20 cellular contexts compared by ENCODE assay signal in the genomic region with DNA sequence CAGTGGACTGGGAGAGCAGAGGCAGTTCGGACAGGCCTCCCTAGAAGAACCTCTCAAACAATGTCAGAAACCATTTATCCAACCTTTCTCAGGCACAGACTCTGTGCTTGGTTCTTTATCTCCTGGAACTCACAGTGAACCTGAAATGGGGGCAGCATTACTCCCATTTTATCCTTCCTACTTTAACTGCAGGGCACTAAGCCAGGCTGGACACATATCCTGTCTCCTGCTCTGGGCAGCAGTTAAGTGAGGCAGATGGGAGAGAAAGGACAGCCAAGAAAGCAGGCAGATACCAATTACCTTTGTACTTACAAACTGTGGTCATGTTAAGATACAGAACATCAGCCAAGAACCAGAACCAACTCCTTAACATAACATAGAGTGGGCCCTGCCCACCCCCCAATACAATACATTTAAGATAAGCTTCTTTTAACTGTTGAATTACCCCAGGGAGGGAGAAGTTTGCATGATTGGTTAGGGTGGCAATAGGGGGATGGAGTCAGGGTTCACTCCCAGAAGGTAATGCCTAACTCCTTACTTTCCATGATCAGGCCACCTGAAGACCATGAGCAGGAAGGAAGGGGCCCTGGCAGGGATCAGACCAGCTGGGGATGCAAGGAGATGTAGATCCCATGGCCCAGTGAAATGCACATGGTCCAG. TPM values are rescaled to one million over a fixed set of nuclear protein-coding genes. Genes with fewer than 3 reads are reported as not detected.
DNase-seq lines count a peak whose midpoint lies in the region; ATAC-seq and TF ChIP-seq lines count a peak whose summit lies in the region.
"Had no signal": no experiment of that assay in that cellular context is flagged by ENCODE, and none has a peak within 500 bp of the region (broad histone marks: within the 10 kb centered on the region; RNA-seq: fewer than 3 reads in every experiment).

No MANE protein-coding gene starts in this region.

- H3K27ac Mint-ChIP-seq in HFFc6 = peak overlapping the region; percentile 18; the same call in 1 of the 2 replicates
- no peak overlapping the region for H3K27ac Mint-ChIP-seq in activated naive CD8-positive, alpha-beta T cell treated with anti-CD3 and anti-CD28 coated beads, Interleukin-2, amount 50 U/mL, for 24 hours
- H3K27ac Mint-ChIP-seq: activated naive CD4-positive, alpha-beta T cell treated with anti-CD3 and anti-CD28 coated beads, Interleukin-2, amount 10 ng/mL, durations not matched to agents 7 days and 5 days; CD8-positive, alpha-beta T cell; stimulated activated memory B cell treated with anti-CD40 and anti-IgM and Interleukin-4, amounts not matched to agents 10 μg/mL and 1 μg/mL and 100 μg/mL, for 72 hours had no signal

- H3K27me3 ChIP-seq in heart left ventricle = peaks cover 0 to 1% (median 0%) of the 10 kb centered on the region in 9 donors
- H3K27me3 ChIP-seq: upper lobe of right lung had no signal

- H3K4me1 ChIP-seq in heart left ventricle = peaks cover 0 to 28% (median 8%) of the 10 kb centered on the region in 12 donors
- H3K4me1 ChIP-seq: upper lobe of right lung had no signal

- no peaks in the 10 kb centered on the region; the same call in 1 of the 2 replicates for H3K27me3 Mint-ChIP-seq in HFFc6 (ENCODE audit: insufficient read depth)
- no peaks in the 10 kb centered on the region for H3K27me3 Mint-ChIP-seq in activated naive CD8-positive, alpha-beta T cell treated with anti-CD3 and anti-CD28 coated beads, Interleukin-2, amount 50 U/mL, for 24 hours
- H3K27me3 Mint-ChIP-seq: activated naive CD4-positive, alpha-beta T cell treated with anti-CD3 and anti-CD28 coated beads, Interleukin-2, amount 10 ng/mL, durations not matched to agents 7 days and 5 days; stimulated activated memory B cell treated with anti-CD40 and anti-IgM and Interleukin-4, amounts not matched to agents 10 μg/mL and 1 μg/mL and 100 μg/mL, for 72 hours had no signal

- peaks cover 0 to 31% (median 24%) of the 10 kb centered on the region in 9 donors for H3K36me3 ChIP-seq in heart left ventricle

- no peaks in the 10 kb centered on the region for H3K9me3 Mint-ChIP-seq in HFFc6
- no peaks in the 10 kb centered on the region for H3K9me3 Mint-ChIP-seq in activated naive CD8-positive, alpha-beta T cell treated with anti-CD3 and anti-CD28 coated beads, Interleukin-2, amount 50 U/mL, for 24 hours
- H3K9me3 Mint-ChIP-seq: activated naive CD4-positive, alpha-beta T cell treated with anti-CD3 and anti-CD28 coated beads, Interleukin-2, amount 10 ng/mL, durations not matched to agents 7 days and 5 days; CD8-positive, alpha-beta T cell; stimulated activated memory B cell treated with anti-CD40 and anti-IgM and Interleukin-4, amounts not matched to agents 10 μg/mL and 1 μg/mL and 100 μg/mL, for 72 hours had no signal

- TF ChIP-seq POLR2A in heart left ventricle (IDR thresholded peaks at IDR 0.05) = no peak

- no peaks in the 10 kb centered on the region for H3K9me3 ChIP-seq in heart left ventricle
- H3K9me3 ChIP-seq: upper lobe of right lung had no signal

- H3K4me3 ChIP-seq in heart left ventricle = no peak overlapping the region
- H3K4me3 ChIP-seq: upper lobe of right lung had no signal

- intact Hi-C loops in heart left ventricle (cut with DNase I) = no loop called here

- DNase-seq in HFFc6 = no peak
- no peak for DNase-seq in activated naive CD8-positive, alpha-beta T cell treated with anti-CD3 and anti-CD28 coated beads, Interleukin-2, amount 50 U/mL, for 24 hours
- DNase-seq in heart left ventricle = peak in 2 of 5 donors; percentile 18 to 51
- no peak for DNase-seq in NCI-H510A treated with DMSO at 0.1 percent for 48 hours (lab: John Stamatoyannopoulos, UW)
- DNase-seq in SW 1271 (lab: John Stamatoyannopoulos, UW) = no peak
- DNase-seq in GM20000 (ENCODE audit: low spot score) = no peak
- no peak for DNase-seq in activated naive CD4-positive, alpha-beta T cell treated with Interleukin-2 at 50 U/mL for 16 hours
- DNase-seq: activated CD4-positive, alpha-beta T cell treated with anti-CD3 and anti-CD28 coated beads, Interleukin-2, amount 50 U/mL, for 1 hour; activated naive CD4-positive, alpha-beta T cell treated with anti-CD3 and anti-CD28 coated beads, Interleukin-2, amount 10 ng/mL, durations not matched to agents 7 days and 5 days; activated T-cell treated with anti-CD3 and anti-CD28 coated beads for 4 hours; CD8-positive, alpha-beta T cell; DMS79 treated with DMSO at 0.1 percent for 48 hours; erythroblast; head of caudate nucleus; NCI-H2029; NCI-H510A; upper lobe of right lung had no signal

- no peaks in the 10 kb centered on the region; the same call in 1 of the 2 replicates for H3K4me1 Mint-ChIP-seq in HFFc6 (ENCODE audit: low read depth)
- H3K4me1 Mint-ChIP-seq in activated naive CD8-positive, alpha-beta T cell treated with anti-CD3 and anti-CD28 coated beads, Interleukin-2, amount 50 U/mL, for 24 hours = no peaks in the 10 kb centered on the region
- H3K4me1 Mint-ChIP-seq: activated naive CD4-positive, alpha-beta T cell treated with anti-CD3 and anti-CD28 coated beads, Interleukin-2, amount 10 ng/mL, durations not matched to agents 7 days and 5 days; stimulated activated memory B cell treated with anti-CD40 and anti-IgM and Interleukin-4, amounts not matched to agents 10 μg/mL and 1 μg/mL and 100 μg/mL, for 72 hours had no signal

- WGBS in heart left ventricle, 4 donors = 42 to 54% (median 45%) methylated on average over 1 of the region's 1 CpG

- H3K36me3 Mint-ChIP-seq in HFFc6 (ENCODE audit: low read depth) = peaks cover 18% of the 10 kb centered on the region
- peaks cover 18% of the 10 kb centered on the region for H3K36me3 Mint-ChIP-seq in activated naive CD8-positive, alpha-beta T cell treated with anti-CD3 and anti-CD28 coated beads, Interleukin-2, amount 50 U/mL, for 24 hours (ENCODE audit: low read depth)

- no peak overlapping the region for H3K4me3 Mint-ChIP-seq in HFFc6
- H3K4me3 Mint-ChIP-seq in activated naive CD8-positive, alpha-beta T cell treated with anti-CD3 and anti-CD28 coated beads, Interleukin-2, amount 50 U/mL, for 24 hours = no peak overlapping the region
- H3K4me3 Mint-ChIP-seq: activated naive CD4-positive, alpha-beta T cell treated with anti-CD3 and anti-CD28 coated beads, Interleukin-2, amount 10 ng/mL, durations not matched to agents 7 days and 5 days; CD8-positive, alpha-beta T cell; stimulated activated memory B cell treated with anti-CD40 and anti-IgM and Interleukin-4, amounts not matched to agents 10 μg/mL and 1 μg/mL and 100 μg/mL, for 72 hours had no signal

- H3K27ac ChIP-seq in 22Rv1 (peak overlapping the region; percentile 18; the same call in 1 of the 2 replicates), heart left ventricle (peak overlapping the region in 8 of 12 donors; percentile 18 to 59 (median 46))
- H3K27ac ChIP-seq: upper lobe of right lung had no signal

- no peak for TF ChIP-seq CTCF in 22Rv1 (IDR thresholded peaks at IDR 0.05)
- TF ChIP-seq CTCF in HFFc6 (IDR thresholded peaks at IDR 0.05) = no peak
- TF ChIP-seq CTCF in heart left ventricle (IDR thresholded peaks at IDR 0.05) = no peak
- TF ChIP-seq CTCF in GM20000 (IDR thresholded peaks at IDR 0.05; ENCODE audit: extremely low read depth, missing control alignments) = no peak

- ATAC-seq in activated naive CD8-positive, alpha-beta T cell treated with anti-CD3 and anti-CD28 coated beads, Interleukin-2, amount 50 U/mL, for 24 hours = peak; percentile 6
- ATAC-seq in heart left ventricle = peak; percentile 46 to 50 (median 48)
- ATAC-seq: CD8-positive, alpha-beta T cell; stimulated activated memory B cell treated with anti-CD40 and anti-IgM and Interleukin-4, amounts not matched to agents 10 μg/mL and 1 μg/mL and 100 μg/mL, for 72 hours had no signal

RNA-seq across cellular contexts. Expression of gene KDF1, which starts 10.9 kb away (rescaled TPM):
- total RNA-seq in HFFc6 (2021; fragmentation: NEBNext Ultra II Directional; extraction: Animal tissue kit (Norgen Biotek cat#: 25700)) = not detected
- total RNA-seq in heart left ventricle = under 1 TPM in 2 of 9 donors, not detected in 7; 0.12 to 0.45 TPM
- under 1 TPM in 1 of 2 donors, not detected in 1; 0.03 TPM for polyA plus RNA-seq in heart left ventricle
- polyA plus RNA-seq: neural cell had no signal

RNA-seq across cellular contexts. Expression of gene NUDC, which starts 27.9 kb away (rescaled TPM):
- total RNA-seq in HFFc6 (2021; fragmentation: NEBNext Ultra II Directional; extraction: Animal tissue kit (Norgen Biotek cat#: 25700)) = 10 to 100 TPM; 69.1 to 92.6 (median 87.6) TPM
- 10 to 100 TPM; 53.6 to 78.6 (median 57.4) TPM for total RNA-seq in heart left ventricle
- 10 to 100 TPM; 69.7 to 99.6 TPM for polyA plus RNA-seq in heart left ventricle

RNA-seq across cellular contexts. Expression of gene NR0B2, which starts 35.6 kb away (rescaled TPM):
- total RNA-seq in HFFc6 (2021; fragmentation: NEBNext Ultra II Directional; extraction: Animal tissue kit (Norgen Biotek cat#: 25700)) = not detected
- total RNA-seq in heart left ventricle = 10 to 100 TPM in 2 of 9 donors, 1 to 10 TPM in 7; 2.4 to 19.2 (median 6.6) TPM
- polyA plus RNA-seq in heart left ventricle = 1 to 10 TPM; 2.0 to 6.6 TPM
- total RNA-seq: CD8-positive, alpha-beta T cell had no signal
- polyA plus RNA-seq: neural cell had no signal

RNA-seq across cellular contexts. Expression of gene TRNP1, which starts 44.1 kb away (rescaled TPM):
- 100 to 1,000 TPM; 203 to 241 (median 217) TPM for total RNA-seq in HFFc6 (2021; fragmentation: NEBNext Ultra II Directional; extraction: Animal tissue kit (Norgen Biotek cat#: 25700))
- total RNA-seq in heart left ventricle = 10 to 100 TPM; 16.6 to 68.5 (median 21.7) TPM
- 10 to 100 TPM; 18.4 to 38.9 TPM for polyA plus RNA-seq in heart left ventricle
- total RNA-seq: CD8-positive, alpha-beta T cell had no signal

RNA-seq across cellular contexts. Expression of gene GPATCH3, which starts 49.1 kb away (rescaled TPM):
- total RNA-seq in HFFc6 (2021; fragmentation: NEBNext Ultra II Directional; extraction: Animal tissue kit (Norgen Biotek cat#: 25700)) = 10 to 100 TPM in 3 of 6 experiments, 1 to 10 TPM in 3; 8.6 to 12.0 (median 10.2) TPM
- 10 to 100 TPM in 3 of 9 donors, 1 to 10 TPM in 6; 6.0 to 14.9 (median 9.0) TPM for total RNA-seq in heart left ventricle
- polyA plus RNA-seq in heart left ventricle = 10 to 100 TPM in 1 of 2 donors, 1 to 10 TPM in 1; 7.7 to 11.7 TPM
